ENCODE assay signal across 29 cellular contexts in the genomic region with DNA sequence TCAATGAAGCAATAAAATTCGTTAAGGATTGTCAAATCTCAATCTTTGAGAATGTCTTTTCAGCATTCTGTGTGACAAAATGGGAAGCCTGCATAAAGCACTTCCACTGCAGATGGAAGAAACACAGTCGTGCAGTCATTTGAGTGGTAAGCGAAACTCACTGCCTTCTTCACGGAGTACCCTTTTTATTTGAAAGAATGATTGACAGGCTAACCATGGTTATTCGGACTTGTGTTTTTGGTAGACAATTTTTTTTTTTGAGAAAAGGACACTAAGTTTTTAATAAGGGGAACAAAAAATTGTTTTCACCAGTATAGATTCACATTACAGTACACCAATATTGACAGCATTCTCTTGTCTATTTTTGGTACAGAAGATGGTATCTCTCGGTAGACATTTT.
"Had no signal": no experiment of that assay in that cellular context is flagged by ENCODE, and none has a peak within 500 bp of the region (broad histone marks: within the 10 kb centered on the region; RNA-seq: fewer than 3 reads in every experiment).

No MANE protein-coding gene starts in this region.

- H3K36me3 ChIP-seq: neural progenitor cell, ovary, right lobe of liver, sigmoid colon, stomach, thoracic aorta, tibial artery, transverse colon, upper lobe of left lung, vagina had no signal

- H3K79me2 ChIP-seq: parathyroid adenoma had no signal

- H3K4me3 ChIP-seq: neural progenitor cell, ovary, psoas muscle, right lobe of liver, sigmoid colon, stomach, thoracic aorta, tibial artery, transverse colon, upper lobe of left lung, vagina had no signal

- H3K4me1 Mint-ChIP-seq: naive thymus-derived CD4-positive, alpha-beta T cell; natural killer cell; nephron; stimulated activated effector memory CD8-positive, alpha-beta T cell treated with anti-CD3 and anti-CD28 coated beads, Interleukin-12 subunit alpha, Interleukin-12 subunit beta, amount 100 ng/mL, for 72 hours; stimulated activated naive B cell treated with anti-CD40 and anti-IgM and Interleukin-4, amounts not matched to agents 10 μg/mL and 1 μg/mL and 100 μg/mL, for 72 hours had no signal

- FAIRE-seq: small intestine, urothelium cell line had no signal

- H3K27me3 ChIP-seq: ovary, right lobe of liver, sigmoid colon, stomach, tibial artery, transverse colon, upper lobe of left lung, vagina had no signal

- H3K27ac ChIP-seq: neural progenitor cell, ovary, parathyroid adenoma, psoas muscle, right lobe of liver, sigmoid colon, stomach, thoracic aorta, tibial artery, transverse colon, upper lobe of left lung, vagina had no signal

- H2AFZ ChIP-seq: neural progenitor cell, parathyroid adenoma had no signal

- H3K4me3 Mint-ChIP-seq: naive thymus-derived CD4-positive, alpha-beta T cell; natural killer cell; nephron; neural progenitor cell; stimulated activated effector memory CD8-positive, alpha-beta T cell treated with anti-CD3 and anti-CD28 coated beads, Interleukin-12 subunit alpha, Interleukin-12 subunit beta, amount 100 ng/mL, for 72 hours; stimulated activated naive B cell treated with anti-CD40 and anti-IgM and Interleukin-4, amounts not matched to agents 10 μg/mL and 1 μg/mL and 100 μg/mL, for 72 hours; stimulated activated naive CD8-positive, alpha-beta T cell treated with anti-CD3 and anti-CD28 coated beads, Interleukin-15, Interleukin-2, amounts not matched to agents 100 ng/mL and 50 ng/mL, for 24 hours had no signal

- H3K9me3 Mint-ChIP-seq: natural killer cell; nephron; neural progenitor cell; stimulated activated effector memory CD8-positive, alpha-beta T cell treated with anti-CD3 and anti-CD28 coated beads, Interleukin-12 subunit alpha, Interleukin-12 subunit beta, amount 100 ng/mL, for 72 hours; stimulated activated naive B cell treated with anti-CD40 and anti-IgM and Interleukin-4, amounts not matched to agents 10 μg/mL and 1 μg/mL and 100 μg/mL, for 72 hours; stimulated activated naive CD8-positive, alpha-beta T cell treated with anti-CD3 and anti-CD28 coated beads, Interleukin-15, Interleukin-2, amounts not matched to agents 100 ng/mL and 50 ng/mL, for 24 hours had no signal

- H3K9ac ChIP-seq: neural progenitor cell, parathyroid adenoma had no signal

- H3K4me2 ChIP-seq: neural progenitor cell had no signal

- H3K9me3 ChIP-seq: ovary, psoas muscle, right lobe of liver, sigmoid colon, stomach, thoracic aorta, tibial artery, transverse colon, upper lobe of left lung, vagina had no signal

- H3K27me3 Mint-ChIP-seq: stimulated activated naive CD8-positive, alpha-beta T cell treated with anti-CD3 and anti-CD28 coated beads, Interleukin-15, Interleukin-2, amounts not matched to agents 100 ng/mL and 50 ng/mL, for 24 hours had no signal

- ATAC-seq: naive thymus-derived CD4-positive, alpha-beta T cell; natural killer cell; psoas muscle; right cardiac atrium; right lobe of liver; stimulated activated effector memory CD8-positive, alpha-beta T cell treated with anti-CD3 and anti-CD28 coated beads, Interleukin-12 subunit alpha, Interleukin-12 subunit beta, amount 100 ng/mL, for 72 hours; stimulated activated naive B cell treated with anti-CD40 and anti-IgM and Interleukin-4, amounts not matched to agents 10 μg/mL and 1 μg/mL and 100 μg/mL, for 72 hours had no signal

- DNase-seq: naive thymus-derived CD4-positive, alpha-beta T cell; natural killer cell; occipital lobe; ovary; posterior cingulate gyrus; psoas muscle; right cardiac atrium; right lobe of liver; sigmoid colon; small intestine; stimulated activated CD4-positive, alpha-beta T cell treated with anti-CD3 and anti-CD28 coated beads, Interleukin-15, amount 100 ng/mL, for 24 hours; stimulated activated CD4-positive, alpha-beta T cell treated with anti-CD3 and anti-CD28 coated beads, Interleukin-2, amount 100 ng/mL, for 24 hours; stimulated activated CD4-positive, alpha-beta T cell treated with anti-CD3 and anti-CD28 coated beads, Interleukin-2, amount 100 ng/mL, for 48 hours; stimulated activated CD4-positive, alpha-beta T cell treated with anti-CD3 and anti-CD28 coated beads, Interleukin-4, amount 100 ng/mL, for 24 hours; stimulated activated naive B cell treated with anti-CD40 and anti-IgM and Interleukin-4, amounts not matched to agents 10 μg/mL and 1 μg/mL and 100 μg/mL, for 72 hours; stimulated activated naive CD4-positive, alpha-beta T cell treated with Interleukin-2 at 50 U/mL for 16 hours; stomach; tibial artery; transverse colon; upper lobe of left lung had no signal

- H3K4me1 ChIP-seq: neural progenitor cell, psoas muscle, right lobe of liver, sigmoid colon, stomach, tibial artery, transverse colon, upper lobe of left lung, vagina had no signal

- H3K36me3 Mint-ChIP-seq: natural killer cell; neural progenitor cell; stimulated activated effector memory CD8-positive, alpha-beta T cell treated with anti-CD3 and anti-CD28 coated beads, Interleukin-12 subunit alpha, Interleukin-12 subunit beta, amount 100 ng/mL, for 72 hours had no signal

- H3K27ac Mint-ChIP-seq: naive thymus-derived CD4-positive, alpha-beta T cell; natural killer cell; nephron; neural progenitor cell; progenitor cell of endocrine pancreas; stimulated activated effector memory CD8-positive, alpha-beta T cell treated with anti-CD3 and anti-CD28 coated beads, Interleukin-12 subunit alpha, Interleukin-12 subunit beta, amount 100 ng/mL, for 72 hours; stimulated activated naive B cell treated with anti-CD40 and anti-IgM and Interleukin-4, amounts not matched to agents 10 μg/mL and 1 μg/mL and 100 μg/mL, for 72 hours; stimulated activated naive CD8-positive, alpha-beta T cell treated with anti-CD3 and anti-CD28 coated beads, Interleukin-15, Interleukin-2, amounts not matched to agents 100 ng/mL and 50 ng/mL, for 24 hours had no signal
